In the genomic region with DNA sequence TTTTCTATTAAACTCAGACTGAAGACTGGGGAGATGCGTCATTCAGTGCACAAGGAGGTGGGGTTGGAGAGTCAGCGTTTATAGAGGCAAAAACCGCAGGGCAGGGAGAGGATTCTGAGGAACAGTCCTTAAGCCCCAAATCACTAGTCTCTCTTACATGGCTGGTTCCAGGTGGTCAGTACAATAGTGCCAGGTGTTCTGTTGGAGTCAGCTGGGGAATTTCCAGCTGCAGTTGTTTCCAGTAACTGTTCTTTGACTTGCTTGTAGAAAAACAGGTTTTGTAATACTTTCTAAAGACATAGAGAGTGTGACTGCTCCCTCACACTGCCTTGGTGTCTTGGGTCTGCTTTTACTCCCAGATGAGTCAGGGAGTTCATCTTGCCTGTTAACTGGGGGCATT, we compare ENCODE assay signal across 12 cellular contexts.
DNase-seq lines count a peak whose midpoint lies in the region; ATAC-seq and TF ChIP-seq lines count a peak whose summit lies in the region.
"Had no signal": no experiment of that assay in that cellular context is flagged by ENCODE, and none has a peak within 500 bp of the region (broad histone marks: within the 10 kb centered on the region; RNA-seq: fewer than 3 reads in every experiment).

No MANE protein-coding gene starts in this region.

- ATAC-seq in GM19351 (IDR thresholded peaks at IDR 0.05; ENCODE audit: unreplicated experiment) = peak; percentile 55
- ATAC-seq in HG03521 (IDR thresholded peaks at IDR 0.05; ENCODE audit: unreplicated experiment) = no peak
- no peak for ATAC-seq in HG03280 (IDR thresholded peaks at IDR 0.05; ENCODE audit: unreplicated experiment)
- ATAC-seq: lower lobe of right lung had no signal

- H4K20me1 ChIP-seq in neural progenitor cell (ENCODE audit: low read depth) = no peaks in the 10 kb centered on the region

- no peak overlapping the region for H3K9ac ChIP-seq in neural progenitor cell
- H3K9ac ChIP-seq: SK-N-SH had no signal

- no peak for TF ChIP-seq CTCF in neural progenitor cell (IDR thresholded peaks at IDR 0.05)
- TF ChIP-seq CTCF in endothelial cell (IDR thresholded peaks at IDR 0.05; ENCODE audit: unreplicated experiment) = no peak

- H3K4me1 ChIP-seq in neural progenitor cell = peaks cover 6% of the 10 kb centered on the region
- H3K4me1 ChIP-seq: lower lobe of right lung had no signal

- H3K27ac Mint-ChIP-seq in neural progenitor cell = no peak overlapping the region
- H3K27ac Mint-ChIP-seq in endothelial cell (ENCODE audit: unreplicated experiment) = no peak overlapping the region

- H3K27ac ChIP-seq in neural progenitor cell = peak overlapping the region; percentile 60
- H3K27ac ChIP-seq: HL-60, lower lobe of right lung had no signal

- DNase-seq in HT1080 (ENCODE audit: low read depth) (peak; percentile 87), amniotic stem cell (lab: John Stamatoyannopoulos, UW) (peak; percentile 13), neural progenitor cell (ENCODE audit: low spot score) (peak; percentile 60), endothelial cell (ENCODE audit: low spot score) (no peak), DMS153 (lab: John Stamatoyannopoulos, UW) (no peak)
- DNase-seq: anterior cingulate cortex, lower lobe of right lung, SK-N-SH had no signal

- H3K4me1 Mint-ChIP-seq in neural progenitor cell (peaks cover 8% of the 10 kb centered on the region), endothelial cell (ENCODE audit: unreplicated experiment) (no peaks in the 10 kb centered on the region)

- H3K9me3 Mint-ChIP-seq in neural progenitor cell = peaks cover 2% of the 10 kb centered on the region
- no peaks in the 10 kb centered on the region for H3K9me3 Mint-ChIP-seq in endothelial cell (ENCODE audit: unreplicated experiment)

- H3K4me3 ChIP-seq in neural progenitor cell = no peak overlapping the region
- H3K4me3 ChIP-seq: lower lobe of right lung had no signal

- H3K36me3 ChIP-seq in neural progenitor cell = no peaks in the 10 kb centered on the region
- H3K36me3 ChIP-seq: lower lobe of right lung had no signal

- H3K27me3 Mint-ChIP-seq in neural progenitor cell (ENCODE audit: insufficient read depth, low read depth) (no peaks in the 10 kb centered on the region), endothelial cell (ENCODE audit: unreplicated experiment) (no peaks in the 10 kb centered on the region)

- H3K36me3 Mint-ChIP-seq in neural progenitor cell = no peaks in the 10 kb centered on the region
- no peaks in the 10 kb centered on the region for H3K36me3 Mint-ChIP-seq in endothelial cell (ENCODE audit: low read depth, unreplicated experiment)

- no peak overlapping the region for H2AFZ ChIP-seq in neural progenitor cell (replicated peaks)

- H3K4me3 Mint-ChIP-seq in neural progenitor cell (no peak overlapping the region), endothelial cell (ENCODE audit: unreplicated experiment) (no peak overlapping the region)

- H3K4me2 ChIP-seq in neural progenitor cell = peak overlapping the region; percentile 5
- H3K4me2 ChIP-seq: SK-N-SH had no signal

- H3F3A ChIP-seq in neural progenitor cell (ENCODE audit: low read depth) = no peaks in the 10 kb centered on the region

- no peaks in the 10 kb centered on the region for H3K79me2 ChIP-seq in neural progenitor cell (ENCODE audit: low read depth)

- H3K27me3 ChIP-seq in neural progenitor cell = no peaks in the 10 kb centered on the region

- H3K9me3 ChIP-seq in neural progenitor cell (ENCODE audit: low read depth) = no peaks in the 10 kb centered on the region
- H3K9me3 ChIP-seq: lower lobe of right lung, SK-N-SH had no signal

Comparison
In these comparisons a context has a peak if more than half of its experiments do, and no peak if none do; other contexts are left out.
1. DNase-seq: peak in HT1080 (single experiment), amniotic stem cell (single experiment) and neural progenitor cell (single experiment); none in endothelial cell (single experiment) and DMS153 (single experiment).